Comparison of ENCODE assay signal across 13 cellular contexts in the genomic region with DNA sequence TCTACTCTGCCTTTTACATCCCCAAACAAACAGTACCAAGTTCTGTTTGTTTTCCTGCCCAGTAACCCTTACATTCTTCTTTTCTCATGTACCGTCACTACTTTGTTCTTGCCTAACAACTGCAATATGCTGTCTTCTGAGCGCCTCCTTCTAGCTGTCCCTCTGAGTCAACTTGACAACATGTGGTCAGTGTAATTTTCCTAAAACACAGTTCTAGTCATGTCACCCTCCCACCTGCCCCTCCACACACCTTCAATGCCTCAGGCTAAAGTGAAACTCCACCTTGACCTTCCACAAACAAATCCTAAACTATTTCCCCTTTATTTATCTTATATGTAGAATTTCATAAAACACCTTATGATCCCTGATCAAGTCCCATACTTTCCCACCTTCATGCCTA. TPM values are rescaled to one million over a fixed set of nuclear protein-coding genes. Genes with fewer than 3 reads are reported as not detected.
DNase-seq lines count a peak whose midpoint lies in the region; ATAC-seq and TF ChIP-seq lines count a peak whose summit lies in the region.
"Had no signal": no experiment of that assay in that cellular context is flagged by ENCODE, and none has a peak within 500 bp of the region (broad histone marks: within the 10 kb centered on the region; RNA-seq: fewer than 3 reads in every experiment).

No MANE protein-coding gene starts in this region.

- peak; percentile 13 for DNase-seq in MCF 10A (ENCODE audit: unreplicated experiment)
- no peak for DNase-seq in breast epithelium (ENCODE audit: low spot score in 2 of 2)
- peak; percentile 68 for DNase-seq in GM23248
- no peak for DNase-seq in GM03348 (ENCODE audit: low spot score)
- DNase-seq in NCI-H128 (lab: John Stamatoyannopoulos, UW; ENCODE audit: unreplicated experiment), result no peak
- DNase-seq in vagina (ENCODE audit: extremely low spot score in 2 of 2), result no peak
- DNase-seq: GDM1 had no signal

- in situ Hi-C loops in GM23248 (cut with MboI), result no loop called here

- H3K9me2 ChIP-seq in GM23248 (ENCODE audit: insufficient read depth), result no peaks in the 10 kb centered on the region

- H2AFZ ChIP-seq in GM23248, result 0 out of 2 replicates have a peak overlapping the region, but pooled peaks have one; percentile 22

- H3K9me3 Mint-ChIP-seq in MCF 10A (ENCODE audit: unreplicated experiment), result peaks cover under 1% of the 10 kb centered on the region
- no peaks in the 10 kb centered on the region for H3K9me3 Mint-ChIP-seq in stimulated activated memory B cell treated with anti-CD40 and anti-IgM and Interleukin-4, amounts not matched to agents 10 μg/mL and 1 μg/mL and 100 μg/mL, for 72 hours

- H3K27ac ChIP-seq in breast epithelium, result no peak overlapping the region
- H3K27ac ChIP-seq in GM23248, result 0 out of 2 replicates have a peak overlapping the region, but pooled peaks have one; percentile 12
- no peak overlapping the region for H3K27ac ChIP-seq in vagina
- H3K27ac ChIP-seq: cardiac muscle cell, SK-N-MC, skin epidermis had no signal

- ATAC-seq in HG03439 (IDR thresholded peaks at IDR 0.05; ENCODE audit: unreplicated experiment), result peak; percentile 83
- ATAC-seq in stimulated activated memory B cell treated with anti-CD40 and anti-IgM and Interleukin-4, amounts not matched to agents 10 μg/mL and 1 μg/mL and 100 μg/mL, for 72 hours, result peak; percentile 75

- no peaks in the 10 kb centered on the region for H3K36me3 Mint-ChIP-seq in MCF 10A (ENCODE audit: insufficient read depth, unreplicated experiment)
- no peaks in the 10 kb centered on the region for H3K36me3 Mint-ChIP-seq in stimulated activated memory B cell treated with anti-CD40 and anti-IgM and Interleukin-4, amounts not matched to agents 10 μg/mL and 1 μg/mL and 100 μg/mL, for 72 hours

- H3K4me3 ChIP-seq in breast epithelium, result no peak overlapping the region
- H3K4me3 ChIP-seq in GM23248, result no peak overlapping the region
- no peak overlapping the region for H3K4me3 ChIP-seq in vagina
- H3K4me3 ChIP-seq: cardiac muscle cell, SK-N-MC, skin epidermis had no signal

- peaks cover 8% of the 10 kb centered on the region; the same call in 1 of the 2 replicates for H3F3A ChIP-seq in GM23248 (ENCODE audit: insufficient read depth)

- WGBS in GM23248 (ENCODE audit: low coverage in 1 of 2, low lambda C conversion rate in 2 of 2, missing lambda C conversion rate in 2 of 2), 2 experiments, result 26 to 35% methylated on average over 2 of the region's 2 CpGs

- TF ChIP-seq POLR2A in breast epithelium (IDR thresholded peaks at IDR 0.05) (no peak), vagina (IDR thresholded peaks at IDR 0.05) (no peak)

- BruUV-seq in MCF 10A (replicated peaks; lab: Mats Ljungman, UMichigan), result no TSS peak

- H3K27me3 ChIP-seq in breast epithelium (no peaks in the 10 kb centered on the region), GM23248 (replicated peaks; ENCODE audit: insufficient read depth) (no peaks in the 10 kb centered on the region), vagina (no peaks in the 10 kb centered on the region)
- H3K27me3 ChIP-seq: cardiac muscle cell had no signal

- CTCF ChIA-PET in MCF 10A (lab: Yijun Ruan, JAX), result interaction anchor here (0.6 kb wide), 1 partner anchor 36 kb away, joined by 3 read pairs; no protein-coding TSS in a partner anchor

- no peaks in the 10 kb centered on the region for H4K20me1 ChIP-seq in GM23248 (ENCODE audit: insufficient read depth)

- H3K4me1 ChIP-seq in breast epithelium (no peaks in the 10 kb centered on the region), GM23248 (ENCODE audit: insufficient read depth) (peaks cover 7% of the 10 kb centered on the region; the same call in 1 of the 2 replicates), vagina (no peaks in the 10 kb centered on the region)

- intact Hi-C loops in MCF 10A (cut with micrococcal nuclease), result no loop called here
- intact Hi-C loops in breast epithelium (cut with DNase I; ENCODE audit: low total_unique reads), result no loop called here
- intact Hi-C loops in vagina (cut with DNase I), result no loop called here

- no peaks in the 10 kb centered on the region for H3K79me2 ChIP-seq in GM23248 (ENCODE audit: insufficient read depth)

- no peak overlapping the region for H3K4me3 Mint-ChIP-seq in MCF 10A (ENCODE audit: unreplicated experiment)
- H3K4me3 Mint-ChIP-seq in stimulated activated memory B cell treated with anti-CD40 and anti-IgM and Interleukin-4, amounts not matched to agents 10 μg/mL and 1 μg/mL and 100 μg/mL, for 72 hours, result peak overlapping the region; percentile 10
- H3K4me3 Mint-ChIP-seq: activated CD8-positive, alpha-beta T cell treated with anti-CD3 and anti-CD28 coated beads, Interleukin-2, amount 10 ng/mL, durations not matched to agents 7 days and 5 days had no signal

- TF ChIP-seq CTCF in MCF 10A (IDR thresholded peaks at IDR 0.05; ENCODE audit: unreplicated experiment) (no peak), breast epithelium (IDR thresholded peaks at IDR 0.05) (no peak), vagina (IDR thresholded peaks at IDR 0.05) (no peak)

- H3K27ac Mint-ChIP-seq in MCF 10A (ENCODE audit: low read depth, unreplicated experiment), result no peak overlapping the region
- H3K27ac Mint-ChIP-seq in stimulated activated memory B cell treated with anti-CD40 and anti-IgM and Interleukin-4, amounts not matched to agents 10 μg/mL and 1 μg/mL and 100 μg/mL, for 72 hours, result peak overlapping the region; percentile 75
- H3K27ac Mint-ChIP-seq: activated CD8-positive, alpha-beta T cell treated with anti-CD3 and anti-CD28 coated beads, Interleukin-2, amount 10 ng/mL, durations not matched to agents 7 days and 5 days had no signal

- H3K9ac ChIP-seq in GM23248, result 0 out of 2 replicates have a peak overlapping the region, but pooled peaks have one; percentile 15

- H3K4me1 Mint-ChIP-seq in MCF 10A (ENCODE audit: insufficient read depth, unreplicated experiment), result peaks cover 17% of the 10 kb centered on the region
- H3K4me1 Mint-ChIP-seq in stimulated activated memory B cell treated with anti-CD40 and anti-IgM and Interleukin-4, amounts not matched to agents 10 μg/mL and 1 μg/mL and 100 μg/mL, for 72 hours, result peaks cover 39% of the 10 kb centered on the region

- H3K9me3 ChIP-seq in breast epithelium, result no peaks in the 10 kb centered on the region
- no peaks in the 10 kb centered on the region for H3K9me3 ChIP-seq in GM23248 (ENCODE audit: low read depth)
- no peaks in the 10 kb centered on the region for H3K9me3 ChIP-seq in vagina

- no peaks in the 10 kb centered on the region for H3K27me3 Mint-ChIP-seq in MCF 10A (ENCODE audit: insufficient read depth, unreplicated experiment)
- H3K27me3 Mint-ChIP-seq in stimulated activated memory B cell treated with anti-CD40 and anti-IgM and Interleukin-4, amounts not matched to agents 10 μg/mL and 1 μg/mL and 100 μg/mL, for 72 hours, result no peaks in the 10 kb centered on the region

- no peak overlapping the region for H3K4me2 ChIP-seq in GM23248 (ENCODE audit: unreplicated experiment)

- H3K36me3 ChIP-seq in breast epithelium (no peaks in the 10 kb centered on the region), GM23248 (ENCODE audit: low read depth) (no peaks in the 10 kb centered on the region), vagina (no peaks in the 10 kb centered on the region)
- H3K36me3 ChIP-seq: cardiac muscle cell had no signal

- POLR2A ChIA-PET in MCF 10A (lab: Yijun Ruan, JAX), result interaction anchor here (0.7 kb wide), 1 partner anchor 1196 kb away, joined by 4 read pairs; no protein-coding TSS in a partner anchor

RNA-seq across cellular contexts. Expression of a gene that starts 18.0 kb away (rescaled TPM):
- 0.23 TPM in 1 of 2 replicates, not detected in the other for total RNA-seq in MCF 10A (2022)
- total RNA-seq in breast epithelium, result 10 to 100 TPM in 1 of 3 donors, 1 to 10 TPM in 2; 4.3 to 41.4 (median 9.5) TPM
- 0.38 and 0.65 TPM in 2 replicates for total RNA-seq in GM23248 (2014; rRNA removed; shearing (Covaris generic))
- 0.58 and 0.69 TPM in 2 replicates for polyA plus RNA-seq in GM23248 (2016; fragmentation: Nextera tagmentation; extraction: Ambion mirVana)
- 3.2 TPM for total RNA-seq in vagina
- polyA plus RNA-seq: cardiac muscle cell had no signal

Comparison
In these comparisons a context has a peak if more than half of its experiments do, and no peak if none do; other contexts are left out.
1. DNase-seq: peak in MCF 10A (single experiment) and GM23248 (single experiment); none in breast epithelium (0 of 2), GM03348 (single experiment), NCI-H128 (single experiment) and vagina (0 of 2).